8 cellular contexts compared by ENCODE assay signal in the genomic region with DNA sequence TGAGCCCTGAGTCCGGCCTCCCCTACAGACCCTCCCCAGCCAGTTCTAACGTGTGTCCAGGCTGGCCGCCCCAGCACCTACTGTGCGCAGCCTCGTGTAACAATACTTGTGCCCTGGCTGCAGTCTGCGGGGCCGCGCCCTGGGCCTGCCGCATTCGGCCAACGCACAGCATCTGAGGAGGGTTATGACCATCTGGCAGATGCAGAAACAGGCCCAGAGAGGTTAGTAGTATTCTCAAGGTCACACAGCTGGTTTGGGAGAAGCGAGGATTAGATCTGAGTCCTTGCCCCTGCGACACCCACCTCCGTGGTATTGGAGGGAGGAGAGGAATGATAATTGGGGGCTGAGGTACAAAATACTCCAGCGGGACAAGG. TPM values are rescaled to one million over a fixed set of nuclear protein-coding genes. Genes with fewer than 3 reads are reported as not detected.
A peak's percentile ranks its signal among the peaks of the same experiment; 100 is the strongest.
DNase-seq lines count a peak whose midpoint lies in the region; ATAC-seq and TF ChIP-seq lines count a peak whose summit lies in the region.

No MANE protein-coding gene starts in this region.

- no peak for TF ChIP-seq POLR2A in body of pancreas (IDR thresholded peaks at IDR 0.05)

- H3K9me3 ChIP-seq in HUES6 (ENCODE audit: control insufficient read depth, insufficient read depth, low read depth, low read length) (no peaks in the 10 kb centered on the region), body of pancreas (no peaks in the 10 kb centered on the region), left lung (no peaks in the 10 kb centered on the region), tibial artery (no peaks in the 10 kb centered on the region)

- H3K4me1 ChIP-seq in ACC112 (ENCODE audit: control insufficient read depth, insufficient read depth, low read length, unreplicated experiment): peaks cover 17% of the 10 kb centered on the region
- H3K4me1 ChIP-seq in HUES6 (ENCODE audit: control insufficient read depth, insufficient read depth, low read length): peaks cover 25% of the 10 kb centered on the region
- H3K4me1 ChIP-seq in body of pancreas: peaks cover 45% of the 10 kb centered on the region
- H3K4me1 ChIP-seq in left lung: peaks cover 6 to 61% of the 10 kb centered on the region in 2 donors
- H3K4me1 ChIP-seq in tibial artery: peaks cover 0 to 44% (median 24%) of the 10 kb centered on the region in 4 donors

- H3K27me3 ChIP-seq in ACC112 (ENCODE audit: insufficient read depth, low read length) (no peaks in the 10 kb centered on the region), HUES6 (ENCODE audit: control insufficient read depth, insufficient read depth, low read length) (peaks cover 81% of the 10 kb centered on the region), body of pancreas (no peaks in the 10 kb centered on the region), left lung (no peaks in the 10 kb centered on the region), tibial artery (no peaks in the 10 kb centered on the region)

- peak; percentile 12 for ATAC-seq in body of pancreas
- peak; percentile 21 for ATAC-seq in left lung
- no peak for ATAC-seq in HG02938 (IDR thresholded peaks at IDR 0.05; ENCODE audit: unreplicated experiment)

- H3K79me2 ChIP-seq in ACC112 (ENCODE audit: control insufficient read depth, insufficient read depth, low read length, unreplicated experiment): peaks cover 43% of the 10 kb centered on the region

- DNase-seq in body of pancreas: peak in 2 of 4 donors; percentile 34 to 35
- peak in 1 of 2 donors; percentile 83 for DNase-seq in left lung
- no peak for DNase-seq in tibial artery
- no peak for DNase-seq in NCI-H1417 treated with DMSO at 0.1 percent for 48 hours (lab: John Stamatoyannopoulos, UW)
- no peak for DNase-seq in A172 (ENCODE audit: low spot score)

- intact Hi-C loops in body of pancreas (cut with DNase I): no loop called here
- intact Hi-C loops in left lung (cut with DNase I): no loop called here
- intact Hi-C loops in tibial artery (cut with DNase I; ENCODE audit: low total_unique reads): loop anchor here (5.0 kb wide), 1 partner anchor 33 kb away; a partner anchor contains a TSS

- H3K4me3 ChIP-seq in ACC112 (ENCODE audit: low read depth, low read length): peak overlapping the region; percentile 94
- peak overlapping the region; percentile 69 for H3K4me3 ChIP-seq in HUES6 (ENCODE audit: low read depth, low read length)
- peak overlapping the region; percentile 17 to 82 for H3K4me3 ChIP-seq in body of pancreas
- peak overlapping the region; percentile 91 to 97 for H3K4me3 ChIP-seq in left lung
- H3K4me3 ChIP-seq in tibial artery: peak overlapping the region; percentile 76 to 85

- no peaks in the 10 kb centered on the region for H3K36me3 ChIP-seq in ACC112 (ENCODE audit: insufficient read depth, low read length)
- no peaks in the 10 kb centered on the region for H3K36me3 ChIP-seq in HUES6 (ENCODE audit: control insufficient read depth, insufficient read depth, low read length)
- H3K36me3 ChIP-seq in body of pancreas (replicated peaks in 1 of 2; ENCODE audit: insufficient read depth in 1 of 2, low read depth in 2 of 2): no peaks in the 10 kb centered on the region
- no peaks in the 10 kb centered on the region for H3K36me3 ChIP-seq in left lung
- no peaks in the 10 kb centered on the region for H3K36me3 ChIP-seq in tibial artery

- no peak overlapping the region for H2AFZ ChIP-seq in ACC112 (ENCODE audit: low read length, unreplicated experiment)

- TF ChIP-seq CTCF in body of pancreas (IDR thresholded peaks at IDR 0.05) (no peak), left lung (IDR thresholded peaks at IDR 0.05) (no peak), tibial artery (IDR thresholded peaks at IDR 0.05) (no peak)

- 0 to 4% methylated on average over 5 to 15 of the region's 15 CpGs for WGBS in body of pancreas, 2 donors

- peak overlapping the region; percentile 50 for H3K27ac ChIP-seq in ACC112 (ENCODE audit: low read depth, low read length)
- H3K27ac ChIP-seq in HUES6 (ENCODE audit: low read depth, low read length): no peak overlapping the region; the same call in 1 of the 2 replicates
- peak overlapping the region; percentile 77 to 94 (median 87) for H3K27ac ChIP-seq in body of pancreas
- H3K27ac ChIP-seq in left lung: peak overlapping the region; percentile 90 to 91
- H3K27ac ChIP-seq in tibial artery: peak overlapping the region; percentile 93 to 94

- H3K9ac ChIP-seq in HUES6 (ENCODE audit: low read length): peak overlapping the region; percentile 69

RNA-seq across cellular contexts. Expression of a gene that starts 1.0 kb away (rescaled TPM):
- total RNA-seq in body of pancreas (10 to 100 TPM; 37.9 to 62.6 TPM), left lung (100 to 1,000 TPM in 1 of 2 donors, 10 to 100 TPM in 1; 76.4 to 123 TPM)
- 21.6 and 31.6 TPM in 2 replicates for total RNA-seq in A172 (2014; rRNA removed; shearing (Covaris generic))

RNA-seq across cellular contexts. Expression of a gene that starts 32.7 kb away (rescaled TPM):
- total RNA-seq in body of pancreas (10 to 100 TPM; 24.4 to 33.0 TPM), left lung (10 to 100 TPM; 27.8 to 35.1 TPM)
- 29.7 and 30.3 TPM in 2 replicates for total RNA-seq in A172 (2014; rRNA removed; shearing (Covaris generic))

RNA-seq across cellular contexts. Expression of a gene that starts 46.3 kb away (rescaled TPM):
- total RNA-seq in body of pancreas (not detected), left lung (1 to 10 TPM; 1.5 to 1.9 TPM)
- total RNA-seq in A172 (2014; rRNA removed; shearing (Covaris generic)): not detected in 2 replicates

RNA-seq across cellular contexts. Expression of a gene that starts 48.7 kb away (rescaled TPM):
- total RNA-seq in body of pancreas: 100 to 1,000 TPM in 1 of 2 donors, 10 to 100 TPM in 1; 53.7 to 102 TPM
- total RNA-seq in left lung: 100 to 1,000 TPM; 142 to 185 TPM
- total RNA-seq in A172 (2014; rRNA removed; shearing (Covaris generic)): 66.8 and 77.5 TPM in 2 replicates
